ENCODE assay signal across 1 cellular context in the genomic region with DNA sequence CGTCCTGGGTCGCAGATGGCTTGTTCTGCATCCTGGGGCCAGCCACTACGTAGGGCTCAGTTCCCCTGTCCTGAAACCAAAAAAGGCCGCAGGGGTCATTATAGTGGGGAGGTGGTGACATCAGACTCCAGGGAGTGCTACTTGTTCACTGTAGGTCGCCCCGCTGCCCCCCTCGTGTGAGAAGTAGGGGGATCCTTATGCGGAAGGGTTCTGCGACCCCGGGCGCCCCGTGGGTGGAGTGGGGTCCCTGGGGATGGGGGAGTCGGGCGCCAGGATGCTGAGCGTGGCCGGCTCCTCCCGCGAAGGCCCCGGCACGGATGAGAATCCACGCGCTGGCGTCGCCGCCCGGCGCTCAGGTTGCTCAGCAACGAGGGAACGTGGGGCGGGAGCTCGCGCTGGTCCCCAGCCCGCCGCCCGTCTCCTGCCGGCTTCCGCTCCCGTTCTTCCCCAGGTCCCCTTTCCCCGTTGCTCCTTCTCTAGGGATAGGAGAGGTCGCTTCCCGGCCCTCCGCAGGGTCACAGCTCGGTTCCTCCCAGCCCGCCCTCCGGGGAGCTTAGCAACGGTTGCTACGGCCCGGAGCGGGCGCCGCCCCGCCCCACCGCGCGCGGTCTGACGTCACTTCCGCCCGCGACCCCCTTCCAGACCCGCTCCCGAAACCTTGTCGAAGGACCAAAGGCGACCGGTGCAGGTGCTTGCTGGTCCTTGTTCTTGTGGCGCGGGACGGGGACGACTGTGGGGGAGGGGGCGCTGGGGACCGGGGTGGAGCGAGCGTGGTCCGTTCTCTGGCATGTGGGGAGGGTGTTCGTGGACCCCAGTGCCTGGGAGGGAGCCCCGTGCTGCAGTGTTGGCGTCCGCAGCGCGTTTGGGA.
TF ChIP-seq lines count a peak whose summit lies in the region.

TSS of gene NAT14 (plus strand) at position 618 of the 868 bp plus-strand sequence. CDS start 521 bp downstream, outside the sequence.

TF ChIP-seq in WTC11, 78 proteins besides CTCF, POLR2A, EP300 and RAD21 (continued from another document):
- TF ChIP-seq E2F1 (CRISPR knock-in tag; IDR thresholded peaks at IDR 0.05) (0 out of 2 replicates have a peak, but pooled peaks have one; percentile 35), GABPB1 (CRISPR knock-in tag; IDR thresholded peaks at IDR 0.05) (peak; percentile 76; the same call in 1 of the 2 replicates), SMAD3 (CRISPR knock-in tag; IDR thresholded peaks at IDR 0.05; ENCODE audit: borderline replicate concordance) (no peak), NR2C2 (CRISPR knock-in tag; IDR thresholded peaks at IDR 0.05) (no peak), OVOL2 (CRISPR knock-in tag; IDR thresholded peaks at IDR 0.05; ENCODE audit: borderline replicate concordance) (no peak), MAX (CRISPR knock-in tag; IDR thresholded peaks at IDR 0.05) (peak; percentile 59; the same call in 1 of the 2 replicates), SP1 (CRISPR knock-in tag; conservative IDR thresholded peaks at IDR 0.05) (peak; percentile 53; the same call in 1 of the 2 replicates), ELF4 (CRISPR knock-in tag; IDR thresholded peaks at IDR 0.05; ENCODE audit: low read depth) (no peak), ERG (CRISPR knock-in tag; IDR thresholded peaks at IDR 0.05) (peak; percentile 65; the same call in 1 of the 2 replicates), JAZF1 (CRISPR knock-in tag; IDR thresholded peaks at IDR 0.05) (no peak), E2F5 (CRISPR knock-in tag; IDR thresholded peaks at IDR 0.05) (peak; percentile 30; the same call in 1 of the 2 replicates), STAT6 (CRISPR knock-in tag; conservative IDR thresholded peaks at IDR 0.05; ENCODE audit: low read depth) (no peak), FOXP1 (CRISPR knock-in tag; IDR thresholded peaks at IDR 0.05; ENCODE audit: borderline replicate concordance) (no peak; the same call in 1 of the 2 replicates), ZNF219 (CRISPR knock-in tag; IDR thresholded peaks at IDR 0.05; ENCODE audit: borderline replicate concordance) (no peak), JUN (CRISPR knock-in tag; IDR thresholded peaks at IDR 0.05) (0 out of 2 replicates have a peak, but pooled peaks have one; percentile 50), ZNF423 (CRISPR knock-in tag; IDR thresholded peaks at IDR 0.05) (no peak), FOXK1 (CRISPR knock-in tag; IDR thresholded peaks at IDR 0.05) (0 out of 2 replicates have a peak, but pooled peaks have one; percentile 10), ATF1 (CRISPR knock-in tag; IDR thresholded peaks at IDR 0.05) (no peak), HMGXB4 (CRISPR knock-in tag; IDR thresholded peaks at IDR 0.05) (0 out of 2 replicates have a peak, but pooled peaks have one; percentile 54), ZNF396 (CRISPR knock-in tag; IDR thresholded peaks at IDR 0.05; ENCODE audit: borderline replicate concordance) (no peak), ZBTB21 (CRISPR knock-in tag; IDR thresholded peaks at IDR 0.05; ENCODE audit: borderline replicate concordance) (no peak), NR1H2 (CRISPR knock-in tag; IDR thresholded peaks at IDR 0.05) (no peak), KAT7 (CRISPR knock-in tag; IDR thresholded peaks at IDR 0.05; ENCODE audit: borderline replicate concordance) (peak; percentile 55; the same call in 1 of the 2 replicates)
- TF ChIP-seq, protein P1, sequence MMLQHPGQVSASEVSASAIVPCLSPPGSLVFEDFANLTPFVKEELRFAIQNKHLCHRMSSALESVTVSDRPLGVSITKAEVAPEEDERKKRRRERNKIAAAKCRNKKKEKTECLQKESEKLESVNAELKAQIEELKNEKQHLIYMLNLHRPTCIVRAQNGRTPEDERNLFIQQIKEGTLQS (CRISPR knock-in tag; conservative IDR thresholded peaks at IDR 0.05) = no peak
